In the genomic region with DNA sequence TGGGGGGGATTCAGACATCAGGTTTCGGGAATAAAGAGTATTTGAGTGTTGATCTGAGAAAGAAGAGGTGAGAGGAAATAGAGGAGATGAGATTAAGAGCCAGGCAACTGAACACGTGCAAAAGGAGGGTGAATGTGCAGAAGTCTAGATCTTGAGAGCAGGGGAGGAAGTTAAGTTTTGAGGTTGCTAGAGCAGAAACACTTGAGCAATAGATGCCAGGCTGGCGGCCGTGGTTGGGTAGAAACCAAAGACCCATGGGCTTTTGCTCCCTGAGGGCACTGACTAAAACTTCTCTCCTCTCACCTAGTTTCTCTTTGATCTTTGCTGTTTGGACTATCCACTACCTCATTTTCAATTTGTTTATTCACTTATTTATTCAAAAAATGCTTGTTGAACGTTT, we compare ENCODE assay signal across 11 cellular contexts.
DNase-seq lines count a peak whose midpoint lies in the region; ATAC-seq and TF ChIP-seq lines count a peak whose summit lies in the region.
"Had no signal": no experiment of that assay in that cellular context is flagged by ENCODE, and none has a peak within 500 bp of the region (broad histone marks: within the 10 kb centered on the region; RNA-seq: fewer than 3 reads in every experiment).

No MANE protein-coding gene starts in this region.

- peaks cover 13% of the 10 kb centered on the region for H3K4me1 Mint-ChIP-seq in MCF 10A (ENCODE audit: insufficient read depth, unreplicated experiment)
- H3K4me1 Mint-ChIP-seq in stimulated activated naive CD8-positive, alpha-beta T cell treated with anti-CD3 and anti-CD28 coated beads, Interleukin-15, amount 100 ng/mL, for 72 hours: peaks cover 16% of the 10 kb centered on the region

- no peak overlapping the region for H3K4me2 ChIP-seq in mammary epithelial cell (ENCODE audit: insufficient read depth, low read depth, low read length)

- H2AFZ ChIP-seq in mammary epithelial cell (ENCODE audit: low read depth, low read length): no peak overlapping the region

- intact Hi-C loops in mammary epithelial cell (cut with micrococcal nuclease): no loop called here
- intact Hi-C loops in MCF 10A (cut with micrococcal nuclease): no loop called here
- intact Hi-C loops in transverse colon (cut with DNase I; ENCODE audit: low total_unique reads): no loop called here

- no peak for TF ChIP-seq CTCF in mammary epithelial cell (conservative IDR thresholded peaks at IDR 0.05 in 1 of 2, IDR thresholded peaks at IDR 0.05 in 1 of 2; ENCODE audit: extremely low read depth in 1 of 2, insufficient read depth in 1 of 2, low read depth in 1 of 2, low read length in 2 of 2)
- no peak for TF ChIP-seq CTCF in MCF 10A (IDR thresholded peaks at IDR 0.05; ENCODE audit: unreplicated experiment)
- TF ChIP-seq CTCF in transverse colon (IDR thresholded peaks at IDR 0.05): no peak

- H3K36me3 ChIP-seq in mammary epithelial cell (ENCODE audit: insufficient read depth, low read length): no peaks in the 10 kb centered on the region
- H3K36me3 ChIP-seq in transverse colon: no peaks in the 10 kb centered on the region

- H3K27ac Mint-ChIP-seq in MCF 10A (ENCODE audit: low read depth, unreplicated experiment): no peak overlapping the region
- H3K27ac Mint-ChIP-seq in stimulated activated naive CD8-positive, alpha-beta T cell treated with anti-CD3 and anti-CD28 coated beads, Interleukin-15, amount 100 ng/mL, for 72 hours: no peak overlapping the region
- H3K27ac Mint-ChIP-seq: stimulated activated naive CD8-positive, alpha-beta T cell treated with anti-CD3 and anti-CD28 coated beads, Interleukin-15, Interleukin-2, amounts not matched to agents 100 ng/mL and 50 ng/mL, for 24 hours had no signal

- DNase-seq in mammary epithelial cell (peak; percentile 9), MCF 10A (ENCODE audit: unreplicated experiment) (no peak), UCSD-AML1 (lab: John Stamatoyannopoulos, UW; ENCODE audit: unreplicated experiment) (peak; percentile 42), NCI-H2081 treated with DMSO at 0.1 percent for 48 hours (lab: John Stamatoyannopoulos, UW) (no peak), OCI-M2 (lab: John Stamatoyannopoulos, UW; ENCODE audit: unreplicated experiment) (no peak), transverse colon (no peak)
- peak in 1 of 2 donors; percentile 30 for DNase-seq in stimulated activated naive CD8-positive, alpha-beta T cell treated with anti-CD3 and anti-CD28 coated beads, Interleukin-15, amount 100 ng/mL, for 72 hours
- DNase-seq: mesenchymal stem cell, small intestine had no signal

- dilution Hi-C loops in mammary epithelial cell (cut with HindIII; ENCODE audit: low sequenced_read_pairs): no loop called here

- TF ChIP-seq POLR2A in transverse colon (IDR thresholded peaks at IDR 0.05): no peak

- H3K27me3 Mint-ChIP-seq in MCF 10A (ENCODE audit: insufficient read depth, unreplicated experiment): no peaks in the 10 kb centered on the region
- no peaks in the 10 kb centered on the region for H3K27me3 Mint-ChIP-seq in stimulated activated naive CD8-positive, alpha-beta T cell treated with anti-CD3 and anti-CD28 coated beads, Interleukin-15, amount 100 ng/mL, for 72 hours
- H3K27me3 Mint-ChIP-seq: stimulated activated naive CD8-positive, alpha-beta T cell treated with anti-CD3 and anti-CD28 coated beads, Interleukin-15, Interleukin-2, amounts not matched to agents 100 ng/mL and 50 ng/mL, for 24 hours had no signal

- no peaks in the 10 kb centered on the region for H3K36me3 Mint-ChIP-seq in MCF 10A (ENCODE audit: insufficient read depth, unreplicated experiment)

- H3K4me3 ChIP-seq in mammary epithelial cell (replicated peaks in 1 of 3; ENCODE audit: insufficient read depth in 1 of 3, low read depth in 2 of 3, low read length in 3 of 3) (no peak overlapping the region), transverse colon (no peak overlapping the region)

- H3K4me3 Mint-ChIP-seq in MCF 10A (ENCODE audit: unreplicated experiment): no peak overlapping the region
- H3K4me3 Mint-ChIP-seq in stimulated activated naive CD8-positive, alpha-beta T cell treated with anti-CD3 and anti-CD28 coated beads, Interleukin-15, amount 100 ng/mL, for 72 hours: no peak overlapping the region
- H3K4me3 Mint-ChIP-seq: stimulated activated naive CD8-positive, alpha-beta T cell treated with anti-CD3 and anti-CD28 coated beads, Interleukin-15, Interleukin-2, amounts not matched to agents 100 ng/mL and 50 ng/mL, for 24 hours had no signal

- no peak for TF ChIP-seq EP300 in transverse colon (IDR thresholded peaks at IDR 0.05; ENCODE audit: low read depth)

- no peaks in the 10 kb centered on the region for H4K20me1 ChIP-seq in mammary epithelial cell (ENCODE audit: insufficient read depth, low read length)

- H3K79me2 ChIP-seq in mammary epithelial cell (ENCODE audit: insufficient read depth, low read length): no peaks in the 10 kb centered on the region

- no peaks in the 10 kb centered on the region for H3K9me3 Mint-ChIP-seq in MCF 10A (ENCODE audit: unreplicated experiment)
- no peaks in the 10 kb centered on the region for H3K9me3 Mint-ChIP-seq in stimulated activated naive CD8-positive, alpha-beta T cell treated with anti-CD3 and anti-CD28 coated beads, Interleukin-15, amount 100 ng/mL, for 72 hours
- H3K9me3 Mint-ChIP-seq: stimulated activated naive CD8-positive, alpha-beta T cell treated with anti-CD3 and anti-CD28 coated beads, Interleukin-15, Interleukin-2, amounts not matched to agents 100 ng/mL and 50 ng/mL, for 24 hours had no signal

- BruUV-seq in mammary epithelial cell (replicated peaks; lab: Mats Ljungman, UMichigan) (no TSS peak), MCF 10A (replicated peaks; lab: Mats Ljungman, UMichigan) (no TSS peak)

- CTCF ChIA-PET in mammary epithelial cell (lab: Charles Lee; ENCODE audit: low non-redundant PET) (no interaction called here), MCF 10A (lab: Yijun Ruan, JAX) (no interaction called here)

- H3K9ac ChIP-seq in mammary epithelial cell (ENCODE audit: insufficient read depth, low read length): no peak overlapping the region

- H3K4me1 ChIP-seq in mammary epithelial cell (ENCODE audit: insufficient read depth, low read length): peaks cover 10% of the 10 kb centered on the region
- H3K4me1 ChIP-seq in transverse colon: no peaks in the 10 kb centered on the region

- in situ Hi-C loops in mammary epithelial cell (cut with MboI; ENCODE audit: low sequenced_read_pairs in 2 of 2) (no loop called here), transverse colon (cut with MboI; ENCODE audit: low pct_ligation_motif_present in 1 of 4, low pct_unique_long_range_greater_than_20kb in 1 of 4, low sequenced_read_pairs in 3 of 4) (no loop called here)

- WGBS in mammary epithelial cell (ENCODE audit: low coverage, missing lambda C conversion rate): 82% methylated on average over 5 of the region's 5 CpGs
- 50 to 73% methylated on average over 3 to 5 of the region's 5 CpGs for WGBS in transverse colon (ENCODE audit: low coverage in 1 of 2), 2 donors

- POLR2A ChIA-PET in MCF 10A (lab: Yijun Ruan, JAX): no interaction called here

- H3K27ac ChIP-seq in mammary epithelial cell (ENCODE audit: insufficient read depth, low read depth, low read length): no peak overlapping the region
- no peak overlapping the region for H3K27ac ChIP-seq in transverse colon

- H3K9me3 ChIP-seq in mammary epithelial cell (replicated peaks; ENCODE audit: insufficient read depth, low read length) (no peaks in the 10 kb centered on the region), transverse colon (no peaks in the 10 kb centered on the region)

- ATAC-seq in HG03439 (IDR thresholded peaks at IDR 0.05; ENCODE audit: unreplicated experiment): peak; percentile 54
- peak; percentile 71 for ATAC-seq in stimulated activated naive CD8-positive, alpha-beta T cell treated with anti-CD3 and anti-CD28 coated beads, Interleukin-15, amount 100 ng/mL, for 72 hours

- H3K27me3 ChIP-seq in mammary epithelial cell (ENCODE audit: insufficient read depth, low read length) (no peaks in the 10 kb centered on the region), transverse colon (no peaks in the 10 kb centered on the region)

Comparison
In these comparisons a context has a peak if more than half of its experiments do, and no peak if none do; other contexts are left out.
1. DNase-seq: peak in mammary epithelial cell (single experiment) and UCSD-AML1 (single experiment); none in MCF 10A (single experiment), NCI-H2081 treated with DMSO at 0.1 percent for 48 hours (single experiment), OCI-M2 (single experiment) and transverse colon (single experiment).